In the genomic region with DNA sequence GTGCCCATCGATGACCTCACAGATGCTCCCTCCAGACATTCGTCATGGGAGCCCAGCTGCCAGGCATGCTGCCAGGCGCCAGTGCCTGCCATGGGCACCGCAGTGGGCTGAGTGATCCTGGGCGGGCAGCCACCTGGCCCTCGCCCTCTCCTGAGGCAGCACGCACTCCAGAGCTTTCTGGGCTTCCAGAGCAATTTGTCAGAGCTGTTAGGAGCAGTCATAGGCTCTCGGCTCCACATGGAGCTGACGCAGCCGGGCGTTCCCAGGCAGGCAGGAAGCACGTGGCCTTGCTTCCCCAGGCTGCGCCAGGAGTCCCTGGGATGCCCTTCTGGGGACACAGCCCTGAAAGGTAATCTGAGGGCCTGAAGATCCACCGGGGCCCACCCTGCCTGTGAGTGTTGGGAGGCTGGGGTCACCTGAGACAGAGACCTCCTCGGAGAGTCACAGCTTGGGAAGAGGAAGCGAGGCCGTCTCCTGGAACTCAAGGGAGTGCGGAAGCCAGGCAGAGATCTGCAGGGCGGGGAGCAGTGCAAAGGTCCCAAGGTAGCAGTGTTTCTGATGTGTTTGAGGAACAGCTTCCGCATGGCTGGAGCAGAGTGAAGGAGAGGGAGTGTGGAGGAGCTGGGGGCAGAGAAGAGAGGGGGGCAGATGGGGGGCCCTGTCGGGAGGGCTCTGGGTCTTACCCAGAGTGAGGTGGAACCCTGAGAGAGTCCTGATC, we compare ENCODE assay signal across 9 cellular contexts. TPM values are rescaled to one million over a fixed set of nuclear protein-coding genes. Genes with fewer than 3 reads are reported as not detected.
A peak's percentile ranks its signal among the peaks of the same experiment; 100 is the strongest.
DNase-seq lines count a peak whose midpoint lies in the region; ATAC-seq and TF ChIP-seq lines count a peak whose summit lies in the region.
"Had no signal": no experiment of that assay in that cellular context is flagged by ENCODE, and none has a peak within 500 bp of the region (broad histone marks: within the 10 kb centered on the region; RNA-seq: fewer than 3 reads in every experiment).

No MANE protein-coding gene starts in this region.

- H3K4me1 ChIP-seq in right cardiac atrium (ENCODE audit: control insufficient read depth, insufficient read depth, low read length): no peaks in the 10 kb centered on the region
- no peaks in the 10 kb centered on the region for H3K4me1 ChIP-seq in thyroid gland
- H3K4me1 ChIP-seq: parathyroid adenoma had no signal

- in situ Hi-C loops in astrocyte of the cerebellum (cut with HindIII; ENCODE audit: low sequenced_read_pairs): no loop called here

- H3K27ac ChIP-seq in right cardiac atrium (ENCODE audit: low read length): peak overlapping the region; percentile 66
- no peak overlapping the region for H3K27ac ChIP-seq in thyroid gland
- H3K27ac ChIP-seq: parathyroid adenoma had no signal

- TF ChIP-seq POLR2A in thyroid gland (IDR thresholded peaks at IDR 0.05): no peak

- ATAC-seq in right cardiac atrium (peak; percentile 95), GM19397 (IDR thresholded peaks at IDR 0.05; ENCODE audit: unreplicated experiment) (no peak)

- WGBS in right cardiac atrium: 64% methylated on average over 21 of the region's 21 CpGs
- WGBS in thyroid gland, 2 donors: 90 to 92% methylated on average over 7 to 18 of the region's 21 CpGs

- H3K4me3 ChIP-seq in astrocyte of the cerebellum (ENCODE audit: low read depth, low read length) (no peak overlapping the region), right cardiac atrium (ENCODE audit: low read length) (no peak overlapping the region), thyroid gland (replicated peaks in 1 of 3) (no peak overlapping the region)

- H3K9me3 ChIP-seq in right cardiac atrium (ENCODE audit: control insufficient read depth, low read length) (no peaks in the 10 kb centered on the region), thyroid gland (no peaks in the 10 kb centered on the region)

- peak; percentile 21 for DNase-seq in NCI-H748 (lab: John Stamatoyannopoulos, UW; ENCODE audit: unreplicated experiment)
- DNase-seq in NCI-H748 treated with DMSO at 0.1 percent for 48 hours (lab: John Stamatoyannopoulos, UW): no peak
- peak; percentile 49 for DNase-seq in astrocyte of the cerebellum (ENCODE audit: low read depth)
- DNase-seq in right cardiac atrium: peak; percentile 71 to 90 (median 88)
- peak; percentile 38 to 60 for DNase-seq in thyroid gland
- DNase-seq in KG1 (lab: John Stamatoyannopoulos, UW): no peak
- DNase-seq in posterior vena cava (ENCODE audit: low spot score): no peak

- H3K27me3 ChIP-seq in right cardiac atrium (ENCODE audit: control insufficient read depth, insufficient read depth) (no peaks in the 10 kb centered on the region), thyroid gland (no peaks in the 10 kb centered on the region)

- TF ChIP-seq CTCF in astrocyte of the cerebellum (IDR thresholded peaks at IDR 0.05; ENCODE audit: low read depth, low read length, missing control alignments) (no peak), thyroid gland (IDR thresholded peaks at IDR 0.05) (no peak)

- H3K36me3 ChIP-seq in thyroid gland: no peaks in the 10 kb centered on the region

- intact Hi-C loops in right cardiac atrium (cut with DNase I) (no loop called here), thyroid gland (cut with DNase I) (no loop called here), posterior vena cava (cut with DNase I) (no loop called here)

RNA-seq across cellular contexts. Expression of gene DPF1, which starts 50.5 kb away (rescaled TPM):
- total RNA-seq in right cardiac atrium (under 1 TPM in 1 of 4 donors, not detected in 3; 0.36 TPM), thyroid gland (not detected), posterior vena cava (under 1 TPM; 0.14 to 0.65 TPM)
- 0.09 TPM for polyA plus RNA-seq in right cardiac atrium

Comparison
In these comparisons a context has a peak if more than half of its experiments do, and no peak if none do; other contexts are left out.
1. DNase-seq: peak in NCI-H748 (single experiment), astrocyte of the cerebellum (single experiment), right cardiac atrium (3 of 3) and thyroid gland (2 of 2); none in NCI-H748 treated with DMSO at 0.1 percent for 48 hours (single experiment), KG1 (single experiment) and posterior vena cava (single experiment).